Comparison of ENCODE assay signal across 22 cellular contexts in genomic region chr3:17979911-17980310, GRCh38.
"Had no signal": no experiment of that assay in that cellular context is flagged by ENCODE, and none has a peak within 500 bp of the region (broad histone marks: within the 10 kb centered on the region; RNA-seq: fewer than 3 reads in every experiment).

No MANE protein-coding gene starts in this region.

- H3K27me3 ChIP-seq: adrenal gland, breast epithelium, esophagus muscularis mucosa, right atrium auricular region, thyroid gland had no signal

- ATAC-seq: activated CD4-positive, CD25-positive, alpha-beta regulatory T cell treated with anti-CD3 and anti-CD28 coated beads, Interleukin-2, amount 50 U/mL, for 24 hours; activated CD8-positive, alpha-beta T cell treated with anti-CD3 and anti-CD28 coated beads, Interleukin-2, amount 10 ng/mL, durations not matched to agents 7 days and 5 days; left ventricle myocardium superior had no signal

- H3K9me3 ChIP-seq: adrenal gland, breast epithelium, esophagus muscularis mucosa, right atrium auricular region, thyroid gland had no signal

- DNase-seq: activated CD4-positive, alpha-beta T cell treated with anti-CD3 and anti-CD28 coated beads, Interleukin-2, amount 10 ng/mL, durations not matched to agents 7 days and 5 days; activated CD8-positive, alpha-beta memory T cell treated with anti-CD3 and anti-CD28 coated beads, Interleukin-2, amount 50 U/mL, for 48 hours; activated CD8-positive, alpha-beta T cell treated with anti-CD3 and anti-CD28 coated beads, Interleukin-2, amount 10 ng/mL, durations not matched to agents 7 days and 5 days; activated effector memory CD4-positive, alpha-beta T cell treated with anti-CD3 and anti-CD28 coated beads, Interleukin-2, amount 50 U/mL, for 16 hours; activated T-cell treated with anti-CD3 and anti-CD28 coated beads, Interleukin-2, amount 50 U/mL, for 48 hours; adrenal gland; cerebellar nuclear complex; effector CD8-positive, alpha-beta T cell; immature natural killer cell; left ventricle myocardium superior; naive B cell; stimulated activated CD4-positive, alpha-beta T cell treated with anti-CD3 and anti-CD28 coated beads, Interleukin-2, amount 100 ng/mL, for 24 hours; stimulated activated naive CD4-positive, alpha-beta T cell treated with Interleukin-2 at 50 U/mL for 16 hours; thyroid gland had no signal

- H3K36me3 ChIP-seq: adrenal gland, breast epithelium, esophagus muscularis mucosa, right atrium auricular region, thyroid gland had no signal

- H3K4me1 ChIP-seq: adrenal gland, breast epithelium, esophagus muscularis mucosa, right atrium auricular region, thyroid gland had no signal

- H3K36me3 Mint-ChIP-seq: activated naive CD4-positive, alpha-beta T cell treated with anti-CD3 and anti-CD28 coated beads, Interleukin-2, amount 50 U/mL, for 24 hours; immature natural killer cell; memory B cell; naive B cell had no signal

- H3K27ac Mint-ChIP-seq: activated CD4-positive, alpha-beta T cell treated with anti-CD3 and anti-CD28 coated beads, Interleukin-2, amount 10 ng/mL, durations not matched to agents 7 days and 5 days; activated CD8-positive, alpha-beta T cell treated with anti-CD3 and anti-CD28 coated beads, Interleukin-2, amount 10 ng/mL, durations not matched to agents 7 days and 5 days; activated naive CD4-positive, alpha-beta T cell treated with anti-CD3 and anti-CD28 coated beads, Interleukin-2, amount 50 U/mL, for 24 hours; immature natural killer cell; memory B cell had no signal

- H3K9me3 Mint-ChIP-seq: activated naive CD4-positive, alpha-beta T cell treated with anti-CD3 and anti-CD28 coated beads, Interleukin-2, amount 50 U/mL, for 24 hours; immature natural killer cell; memory B cell; naive B cell; neural crest cell had no signal

- H3K4me1 Mint-ChIP-seq: activated CD4-positive, alpha-beta T cell treated with anti-CD3 and anti-CD28 coated beads, Interleukin-2, amount 10 ng/mL, durations not matched to agents 7 days and 5 days; activated naive CD4-positive, alpha-beta T cell treated with anti-CD3 and anti-CD28 coated beads, Interleukin-2, amount 50 U/mL, for 24 hours; memory B cell; naive B cell; neural crest cell had no signal

- H3K27ac ChIP-seq: adrenal gland, breast epithelium, esophagus muscularis mucosa, right atrium auricular region, thyroid gland had no signal

- H3K27me3 Mint-ChIP-seq: activated naive CD4-positive, alpha-beta T cell treated with anti-CD3 and anti-CD28 coated beads, Interleukin-2, amount 50 U/mL, for 24 hours; progenitor cell of endocrine pancreas had no signal

- H3K4me3 ChIP-seq: adrenal gland, breast epithelium, esophagus muscularis mucosa, right atrium auricular region, thyroid gland had no signal

- H3K4me3 Mint-ChIP-seq: activated CD4-positive, alpha-beta T cell treated with anti-CD3 and anti-CD28 coated beads, Interleukin-2, amount 10 ng/mL, durations not matched to agents 7 days and 5 days; activated CD8-positive, alpha-beta T cell treated with anti-CD3 and anti-CD28 coated beads, Interleukin-2, amount 10 ng/mL, durations not matched to agents 7 days and 5 days; activated naive CD4-positive, alpha-beta T cell treated with anti-CD3 and anti-CD28 coated beads, Interleukin-2, amount 50 U/mL, for 24 hours; immature natural killer cell; memory B cell; naive B cell; neural crest cell had no signal
